ENCODE assay signal across 1 cellular context in the genomic region with DNA sequence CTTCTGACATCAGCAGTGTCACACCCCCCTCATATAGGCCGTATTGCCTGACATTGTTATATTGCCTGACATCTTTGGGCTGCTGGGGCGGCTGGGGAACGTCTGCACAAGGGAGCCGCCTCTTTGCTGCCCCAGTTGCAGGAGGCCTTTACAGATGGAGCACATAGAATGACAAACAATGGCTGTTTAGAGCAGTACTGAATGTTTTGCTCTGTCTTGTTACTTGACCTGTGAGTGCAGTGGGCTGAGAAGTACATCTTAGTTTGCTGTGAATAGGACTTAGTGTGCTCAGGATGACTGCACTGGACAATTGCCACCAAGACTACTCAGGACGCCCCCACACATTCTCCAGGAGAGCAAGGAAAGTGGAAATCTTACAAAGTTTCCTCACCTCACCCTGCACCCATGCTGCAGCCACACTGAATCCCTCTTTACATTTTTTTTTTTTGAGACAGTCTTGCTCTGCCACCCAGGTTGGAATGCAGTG.
TF ChIP-seq lines count a peak whose summit lies in the region.

No MANE protein-coding gene starts in this region.

TF ChIP-seq in GM23338, 12 proteins besides CTCF, POLR2A, EP300 and RAD21 (continued from another document):
- TF ChIP-seq ZNF462 (CRISPR knock-in tag; IDR thresholded peaks at IDR 0.05) (no peak), POLR2AphosphoS5 (IDR thresholded peaks at IDR 0.05; ENCODE audit: low read depth) (no peak), ZNF331 (CRISPR knock-in tag; IDR thresholded peaks at IDR 0.05; ENCODE audit: low read depth) (no peak), JUNB (IDR thresholded peaks at IDR 0.05; ENCODE audit: unreplicated experiment) (no peak), REST (IDR thresholded peaks at IDR 0.05; ENCODE audit: unreplicated experiment) (no peak), ZNF114 (CRISPR knock-in tag; IDR thresholded peaks at IDR 0.05) (no peak), STAT1 (IDR thresholded peaks at IDR 0.05; ENCODE audit: unreplicated experiment) (no peak), EZH2 (IDR thresholded peaks at IDR 0.05; ENCODE audit: low read depth, unreplicated experiment) (no peak)
- TF ChIP-seq, protein P1, sequence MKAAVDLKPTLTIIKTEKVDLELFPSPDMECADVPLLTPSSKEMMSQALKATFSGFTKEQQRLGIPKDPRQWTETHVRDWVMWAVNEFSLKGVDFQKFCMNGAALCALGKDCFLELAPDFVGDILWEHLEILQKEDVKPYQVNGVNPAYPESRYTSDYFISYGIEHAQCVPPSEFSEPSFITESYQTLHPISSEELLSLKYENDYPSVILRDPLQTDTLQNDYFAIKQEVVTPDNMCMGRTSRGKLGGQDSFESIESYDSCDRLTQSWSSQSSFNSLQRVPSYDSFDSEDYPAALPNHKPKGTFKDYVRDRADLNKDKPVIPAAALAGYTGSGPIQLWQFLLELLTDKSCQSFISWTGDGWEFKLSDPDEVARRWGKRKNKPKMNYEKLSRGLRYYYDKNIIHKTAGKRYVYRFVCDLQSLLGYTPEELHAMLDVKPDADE (IDR thresholded peaks at IDR 0.05), result no peak
